8 cellular contexts compared by ENCODE assay signal in genomic region chr16:21952040-21952792, GRCh38. TPM values are rescaled to one million over a fixed set of nuclear protein-coding genes. Genes with fewer than 3 reads are reported as not detected.
DNase-seq lines count a peak whose midpoint lies in the region; ATAC-seq lines count a peak whose summit lies in the region.

No MANE protein-coding gene starts in this region.

- H3K4me3 Mint-ChIP-seq in activated CD4-positive, alpha-beta memory T cell treated with anti-CD3 and anti-CD28 coated beads for 36 hours: peak overlapping the region; percentile 93

- H3K79me2 ChIP-seq in ACC112 (ENCODE audit: control insufficient read depth, insufficient read depth, low read length, unreplicated experiment): peaks cover 59% of the 10 kb centered on the region

- no peaks in the 10 kb centered on the region for H3K27me3 Mint-ChIP-seq in activated CD4-positive, alpha-beta memory T cell treated with anti-CD3 and anti-CD28 coated beads for 36 hours

- H3K4me1 Mint-ChIP-seq in activated CD4-positive, alpha-beta memory T cell treated with anti-CD3 and anti-CD28 coated beads for 36 hours (ENCODE audit: low read depth): peaks cover 56% of the 10 kb centered on the region

- CTCF ChIA-PET in activated CD4-positive, alpha-beta memory T cell treated with anti-CD3 and anti-CD28 coated beads for 36 hours (lab: Charles Lee): interaction anchor here (0.8 to 2.5 kb wide), 5 partner anchors 55 to 295 kb away, joined by 3 to 14 read pairs (median 7); partner anchors contain the start of gene MOSMO

- intact Hi-C loops in activated CD4-positive, alpha-beta memory T cell treated with anti-CD3 and anti-CD28 coated beads for 36 hours (cut with micrococcal nuclease): loop anchor here (1.0 to 5.0 kb wide), 2 partner anchors 130 to 238 kb away; no protein-coding TSS in a partner anchor

- DNase-seq in NCI-H526 treated with DMSO at 0.1 percent for 48 hours (lab: John Stamatoyannopoulos, UW): peak; percentile 59
- DNase-seq in activated CD4-positive, alpha-beta memory T cell treated with anti-CD3 and anti-CD28 coated beads for 36 hours: peak; percentile 87
- peak; percentile 72 for DNase-seq in ecto neural progenitor cell (ENCODE audit: low spot score)
- DNase-seq in medulla oblongata (ENCODE audit: extremely low spot score): peak; percentile 67
- DNase-seq in stimulated activated CD8-positive, alpha-beta memory T cell treated with anti-CD3 and anti-CD28 coated beads, Interleukin-12 subunit alpha, Interleukin-12 subunit beta, amount 100 ng/mL, for 4 hours (ENCODE audit: low read depth): peak; percentile 59

- peaks cover 10% of the 10 kb centered on the region for H3K36me3 Mint-ChIP-seq in activated CD4-positive, alpha-beta memory T cell treated with anti-CD3 and anti-CD28 coated beads for 36 hours

- H3K27ac ChIP-seq in ACC112 (ENCODE audit: low read depth, low read length): peak overlapping the region; percentile 87

- no peaks in the 10 kb centered on the region for H3K27me3 ChIP-seq in ACC112 (ENCODE audit: insufficient read depth, low read length)

- H3K36me3 ChIP-seq in ACC112 (ENCODE audit: insufficient read depth, low read length): peaks cover 6% of the 10 kb centered on the region

- POLR2A ChIA-PET in activated CD4-positive, alpha-beta memory T cell treated with anti-CD3 and anti-CD28 coated beads for 36 hours (lab: Charles Lee): interaction anchor here (0.5 to 1.9 kb wide), 5 partner anchors 9 to 346 kb away, joined by 3 to 11 read pairs (median 5); no protein-coding TSS in a partner anchor

- H3K4me3 ChIP-seq in ACC112 (ENCODE audit: low read depth, low read length): peak overlapping the region; percentile 91

- H2AFZ ChIP-seq in ACC112 (ENCODE audit: low read length, unreplicated experiment): peak overlapping the region; percentile 95

- no peaks in the 10 kb centered on the region for H3K9me3 Mint-ChIP-seq in activated CD4-positive, alpha-beta memory T cell treated with anti-CD3 and anti-CD28 coated beads for 36 hours

- H3K27ac Mint-ChIP-seq in activated CD4-positive, alpha-beta memory T cell treated with anti-CD3 and anti-CD28 coated beads for 36 hours: peak overlapping the region; percentile 99

- ATAC-seq in GM18861 (IDR thresholded peaks at IDR 0.05; ENCODE audit: unreplicated experiment): peak; percentile 26
- ATAC-seq in HG03159 (IDR thresholded peaks at IDR 0.05; ENCODE audit: unreplicated experiment): peak; percentile 37

- H3K4me1 ChIP-seq in ACC112 (ENCODE audit: control insufficient read depth, insufficient read depth, low read length, unreplicated experiment): peaks cover 24% of the 10 kb centered on the region

RNA-seq across cellular contexts. Expression of gene UQCRC2, which starts 0.9 kb away (rescaled TPM):
- 100 to 1,000 TPM; 260 to 273 TPM for total RNA-seq in activated CD4-positive, alpha-beta memory T cell treated with anti-CD3 and anti-CD28 coated beads for 36 hours

RNA-seq across cellular contexts. Expression of gene PDZD9, which starts 48.7 kb away (rescaled TPM):
- total RNA-seq in activated CD4-positive, alpha-beta memory T cell treated with anti-CD3 and anti-CD28 coated beads for 36 hours: not detected

RNA-seq across cellular contexts. Expression of gene MOSMO, which starts 55.7 kb away (rescaled TPM):
- 1 to 10 TPM; 8.1 to 9.6 TPM for total RNA-seq in activated CD4-positive, alpha-beta memory T cell treated with anti-CD3 and anti-CD28 coated beads for 36 hours

Comparison
In these comparisons a context has a peak if more than half of its experiments do, and no peak if none do; other contexts are left out.
1. Peak in every context shown above with its lines: DNase-seq, ATAC-seq, H3K4me3 ChIP-seq and H3K27ac ChIP-seq.